ENCODE assay signal across 21 cellular contexts in genomic region chr2:77005522-77005921, GRCh38.
DNase-seq lines count a peak whose midpoint lies in the region; ATAC-seq and TF ChIP-seq lines count a peak whose summit lies in the region.
"Had no signal": no experiment of that assay in that cellular context is flagged by ENCODE, and none has a peak within 500 bp of the region (broad histone marks: within the 10 kb centered on the region; RNA-seq: fewer than 3 reads in every experiment).

No MANE protein-coding gene starts in this region.

- H3K27me3 ChIP-seq in foreskin keratinocyte (no peaks in the 10 kb centered on the region), WERI-Rb-1 (ENCODE audit: insufficient read depth, low read depth, severe bottlenecking) (no peaks in the 10 kb centered on the region)
- H3K27me3 ChIP-seq: SJSA1 had no signal

- peaks cover 49% of the 10 kb centered on the region for H3K4me1 ChIP-seq in foreskin keratinocyte
- H3K4me1 ChIP-seq: SJSA1 had no signal

- DNase-seq in HK-2 (ENCODE audit: unreplicated experiment) (peak; percentile 67), astrocyte of the hippocampus (ENCODE audit: low read depth, low spot score) (peak; percentile 20), foreskin keratinocyte (peak; percentile 86 to 94), renal cortical epithelial cell (ENCODE audit: low read depth) (peak; percentile 91), WERI-Rb-1 (no peak)
- DNase-seq: CD4-positive, CD25-positive, alpha-beta regulatory T cell; COR-L47; H9; HFFc6; KBM-7; NCI-H1105 treated with DMSO at 0.1 percent for 48 hours; NCI-H2029 treated with DMSO at 0.1 percent for 48 hours; NCI-H226; NCI-H524; NCI-H774 had no signal

- no peaks in the 10 kb centered on the region for H3K36me3 ChIP-seq in WERI-Rb-1
- H3K36me3 ChIP-seq: SJSA1 had no signal

- H3K9me3 ChIP-seq in WERI-Rb-1 (ENCODE audit: severe bottlenecking), result no peaks in the 10 kb centered on the region
- H3K9me3 ChIP-seq: SJSA1 had no signal

- H3K27ac ChIP-seq in foreskin keratinocyte, result peak overlapping the region; percentile 68
- H3K27ac ChIP-seq in WERI-Rb-1, result no peak overlapping the region
- H3K27ac ChIP-seq: HL-60, SJSA1 had no signal

- no peak for TF ChIP-seq CTCF in foreskin keratinocyte (conservative IDR thresholded peaks at IDR 0.05)
- TF ChIP-seq CTCF in WERI-Rb-1 (IDR thresholded peaks at IDR 0.05; ENCODE audit: low read depth, low read length), result no peak

- H3K4me3 ChIP-seq in WERI-Rb-1 (ENCODE audit: low read depth, low read length), result no peak overlapping the region
- H3K4me3 ChIP-seq: SJSA1 had no signal

- ATAC-seq in foreskin keratinocyte, result peak; percentile 97
- no peak for ATAC-seq in GM18909 (IDR thresholded peaks at IDR 0.05; ENCODE audit: poor library complexity, unreplicated experiment)
- ATAC-seq in GM19328 (IDR thresholded peaks at IDR 0.05; ENCODE audit: unreplicated experiment), result no peak
- ATAC-seq: Panc1, Right ventricle myocardium inferior had no signal
